ENCODE assay signal across 9 cellular contexts in genomic region chr1:169890761-169891538, GRCh38.
DNase-seq lines count a peak whose midpoint lies in the region; ATAC-seq, FAIRE-seq and TF ChIP-seq lines count a peak whose summit lies in the region.
"Had no signal": no experiment of that assay in that cellular context is flagged by ENCODE, and none has a peak within 500 bp of the region (broad histone marks: within the 10 kb centered on the region; RNA-seq: fewer than 3 reads in every experiment).

No MANE protein-coding gene starts in this region.

- H3K4me1 ChIP-seq in RWPE2 (ENCODE audit: insufficient read depth, poor library complexity, severe bottlenecking) (peaks cover 20% of the 10 kb centered on the region), duodenal mucosa (ENCODE audit: control insufficient read depth in 1 of 2, insufficient read depth in 2 of 2, low read length in 2 of 2) (peaks cover 27 to 28% of the 10 kb centered on the region in 2 donors)

- no peaks in the 10 kb centered on the region for H3K9me3 ChIP-seq in RWPE2 (ENCODE audit: severe bottlenecking)
- H3K9me3 ChIP-seq in duodenal mucosa (ENCODE audit: control insufficient read depth in 1 of 2, low read length in 2 of 2) = no peaks in the 10 kb centered on the region

- H3K27ac ChIP-seq in RWPE2 (ENCODE audit: poor library complexity, severe bottlenecking) (peak overlapping the region; percentile 41), duodenal mucosa (ENCODE audit: low read depth, low read length) (no peak overlapping the region)

- peak overlapping the region in 1 of 2 donors; percentile 15 for H3K9ac ChIP-seq in duodenal mucosa (ENCODE audit: low read depth in 1 of 2, low read length in 2 of 2)

- no peak for ATAC-seq in RWPE2 (ENCODE audit: low read depth)
- no peak for ATAC-seq in HG03280 (IDR thresholded peaks at IDR 0.05; ENCODE audit: unreplicated experiment)

- H3K27me3 ChIP-seq in RWPE2 (ENCODE audit: insufficient read depth, poor library complexity, severe bottlenecking) (no peaks in the 10 kb centered on the region), duodenal mucosa (ENCODE audit: control insufficient read depth in 1 of 2, insufficient read depth in 2 of 2, low read length in 2 of 2) (no peaks in the 10 kb centered on the region)

- FAIRE-seq in HTR-8/SVneo (lab: Jason Lieb, UNC) = no peak
- FAIRE-seq: G401.6 had no signal

- H3K4me3 ChIP-seq in RWPE2 (ENCODE audit: severe bottlenecking) = peak overlapping the region; percentile 2
- H3K4me3 ChIP-seq in duodenal mucosa (ENCODE audit: low read depth in 1 of 2, low read length in 2 of 2) = peak overlapping the region; percentile 5 to 87

- H3K36me3 ChIP-seq in RWPE2 (ENCODE audit: low read depth) (peaks cover 28% of the 10 kb centered on the region), duodenal mucosa (ENCODE audit: control insufficient read depth in 1 of 2, insufficient read depth in 2 of 2, low read length in 2 of 2) (peaks cover 7 to 20% of the 10 kb centered on the region in 2 donors)

- no peak for TF ChIP-seq CTCF in RWPE2 (IDR thresholded peaks at IDR 0.05; ENCODE audit: poor library complexity, severe bottlenecking)

- DNase-seq in activated gamma-delta T cell treated with Interleukin-2 at 50 U/mL for 16 hours = peak; percentile 14
- DNase-seq in activated gamma-delta T cell (lab: John Stamatoyannopoulos, UW) = no peak
- no peak for DNase-seq in RWPE2 (ENCODE audit: low spot score)
- DNase-seq in stimulated activated CD4-positive, alpha-beta T cell treated with anti-CD3 and anti-CD28 coated beads, Interleukin-1b, Interleukin-23, amount 100 ng/mL, for 48 hours = peak; percentile 29
- DNase-seq in HTR-8/SVneo (ENCODE audit: insufficient read length, low spot score) = no peak
- DNase-seq in MV-4-11 (lab: John Stamatoyannopoulos, UW) = no peak

Comparison
In these comparisons a context has a peak if more than half of its experiments do, and no peak if none do; other contexts are left out.
1. DNase-seq: peak in activated gamma-delta T cell treated with Interleukin-2 at 50 U/mL for 16 hours (single experiment) and stimulated activated CD4-positive, alpha-beta T cell treated with anti-CD3 and anti-CD28 coated beads, Interleukin-1b, Interleukin-23, amount 100 ng/mL, for 48 hours (single experiment); none in activated gamma-delta T cell (single experiment), RWPE2 (single experiment), HTR-8/SVneo (single experiment) and MV-4-11 (single experiment).